ENCODE assay signal across 9 cellular contexts in the genomic region with DNA sequence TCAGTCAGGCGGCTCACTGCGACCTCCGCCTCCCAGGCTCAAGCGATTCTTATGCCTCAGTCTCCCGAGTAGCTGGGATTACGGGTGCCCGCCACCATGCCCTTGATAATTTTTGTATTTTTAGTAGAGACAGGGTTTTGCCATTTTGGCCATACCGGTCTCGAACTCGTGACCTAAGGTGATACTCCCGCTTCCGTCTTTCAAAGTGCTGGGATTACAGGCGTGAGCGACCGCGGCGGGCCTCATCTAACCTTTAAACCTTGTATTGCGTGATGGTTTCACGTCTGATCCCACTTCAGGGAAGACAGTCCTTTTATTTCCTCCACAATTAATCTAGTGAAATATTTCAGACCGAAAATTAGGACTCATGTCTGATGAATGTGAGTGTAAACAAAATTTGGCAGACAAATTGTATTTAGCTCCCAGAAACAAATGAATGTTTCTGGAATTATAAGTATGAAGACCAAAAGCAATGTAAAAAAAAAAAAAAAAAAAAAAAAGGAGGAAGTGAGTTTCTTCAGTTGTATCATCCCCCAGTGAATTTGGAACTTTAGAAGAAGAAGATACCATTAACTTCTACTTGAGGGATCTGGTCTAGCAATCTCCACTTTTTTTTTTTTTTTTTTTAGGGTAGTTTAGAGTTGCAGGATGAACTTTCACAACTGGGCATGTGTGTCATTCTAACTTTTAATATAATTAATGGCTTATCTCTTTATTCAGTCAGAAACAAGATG. TPM values are rescaled to one million over a fixed set of nuclear protein-coding genes. Genes with fewer than 3 reads are reported as not detected.
DNase-seq lines count a peak whose midpoint lies in the region; ATAC-seq and TF ChIP-seq lines count a peak whose summit lies in the region.
"Had no signal": no experiment of that assay in that cellular context is flagged by ENCODE, and none has a peak within 500 bp of the region (broad histone marks: within the 10 kb centered on the region; RNA-seq: fewer than 3 reads in every experiment).

No MANE protein-coding gene starts in this region.

- H3K27ac Mint-ChIP-seq in activated CD8-positive, alpha-beta T cell treated with anti-CD3 and anti-CD28 coated beads for 36 hours, result peak overlapping the region; percentile 81

- peaks cover 32 to 46% (median 38%) of the 10 kb centered on the region in 11 experiments for H3K36me3 ChIP-seq in BLaER1 treated with 17β-estradiol and CSF1 and Interleukin-3, amounts not matched to agents 10 nM and 100 nM
- no peaks in the 10 kb centered on the region for H3K36me3 ChIP-seq in mesendoderm (ENCODE audit: control insufficient read depth, insufficient read depth, low read length)

- no peak for ATAC-seq in activated CD8-positive, alpha-beta T cell treated with anti-CD3 and anti-CD28 coated beads for 36 hours

- peak overlapping the region; percentile 96 for H3K4me3 Mint-ChIP-seq in activated CD8-positive, alpha-beta T cell treated with anti-CD3 and anti-CD28 coated beads for 36 hours

- peak overlapping the region; percentile 9 for H3K56ac ChIP-seq in mesendoderm (ENCODE audit: low read length)

- POLR2A ChIA-PET in activated CD8-positive, alpha-beta T cell treated with anti-CD3 and anti-CD28 coated beads for 36 hours (lab: Charles Lee), result interaction anchor here (0.8 to 1.6 kb wide), 4 partner anchors 8 to 18 kb away, joined by 3 to 4 read pairs (median 4); no protein-coding TSS in a partner anchor

- H2BK120ac ChIP-seq in mesendoderm (ENCODE audit: low read depth, low read length), result no peak overlapping the region

- peaks cover 26 to 48% (median 36%) of the 10 kb centered on the region in 10 experiments for H3K4me1 ChIP-seq in BLaER1 treated with 17β-estradiol and CSF1 and Interleukin-3, amounts not matched to agents 10 nM and 100 nM
- peaks cover 2% of the 10 kb centered on the region for H3K4me1 ChIP-seq in mesendoderm (ENCODE audit: control insufficient read depth, low read depth, low read length)

- peak overlapping the region; percentile 89 to 97 (median 94); a peak in 21 of 22 replicates for H3K9ac ChIP-seq in BLaER1 treated with 17β-estradiol and CSF1 and Interleukin-3, amounts not matched to agents 10 nM and 100 nM
- peak overlapping the region; percentile 3 for H3K9ac ChIP-seq in mesendoderm (ENCODE audit: low read length)

- H3K9me3 Mint-ChIP-seq in activated CD8-positive, alpha-beta T cell treated with anti-CD3 and anti-CD28 coated beads for 36 hours, result no peaks in the 10 kb centered on the region

- no peak overlapping the region for H2BK5ac ChIP-seq in mesendoderm (ENCODE audit: low read length)

- peaks cover 4 to 55% (median 37%) of the 10 kb centered on the region in 11 experiments; a peak in 18 of 22 replicates for H4K20me1 ChIP-seq in BLaER1 treated with 17β-estradiol and CSF1 and Interleukin-3, amounts not matched to agents 10 nM and 100 nM

- H3K4ac ChIP-seq in mesendoderm (ENCODE audit: low read depth, low read length), result no peak overlapping the region

- DNase-seq in HL-60 (ENCODE audit: low read depth in 1 of 2, low spot score in 1 of 2) (peak in 1 of 2 experiments; percentile 61), mesendoderm (no peak), kidney glomerular epithelial cell (lab: John Stamatoyannopoulos, UW) (no peak), mucosa of gallbladder (ENCODE audit: low spot score) (no peak), C1 segment of cervical spinal cord (lab: John Stamatoyannopoulos, UW) (no peak)
- DNase-seq in activated CD8-positive, alpha-beta T cell treated with anti-CD3 and anti-CD28 coated beads for 36 hours, result no peak
- no peak for DNase-seq in stimulated activated naive CD4-positive, alpha-beta T cell treated with Interleukin-2 at 50 U/mL for 16 hours (lab: John Stamatoyannopoulos, UW)
- DNase-seq: NCI-H524 had no signal

- H3K79me2 ChIP-seq in mesendoderm (ENCODE audit: control insufficient read depth, insufficient read depth, low read length), result peaks cover 14% of the 10 kb centered on the region

- H3K79me1 ChIP-seq in mesendoderm (ENCODE audit: low read length), result no peaks in the 10 kb centered on the region

- no peak overlapping the region for H3K18ac ChIP-seq in mesendoderm (ENCODE audit: low read length)

- H2AK5ac ChIP-seq in mesendoderm (ENCODE audit: low read length), result no peak overlapping the region

- H3K27ac ChIP-seq in BLaER1 treated with 17β-estradiol and CSF1 and Interleukin-3, amounts not matched to agents 10 nM and 100 nM, result peak overlapping the region in 8 of 11 experiments; percentile 88 to 97 (median 94); a peak in 11 of 22 replicates
- H3K27ac ChIP-seq in HL-60 (replicated peaks) (peak overlapping the region; percentile 98), mesendoderm (ENCODE audit: low read depth, low read length) (no peak overlapping the region)

- H2BK15ac ChIP-seq in mesendoderm (replicated peaks; ENCODE audit: low read depth), result no peak overlapping the region

- H3K27me3 ChIP-seq in BLaER1 treated with 17β-estradiol and CSF1 and Interleukin-3, amounts not matched to agents 10 nM and 100 nM, result no peaks in the 10 kb centered on the region
- H3K27me3 ChIP-seq in HL-60 (ENCODE audit: insufficient read depth, poor library complexity, severe bottlenecking) (no peaks in the 10 kb centered on the region), mesendoderm (ENCODE audit: insufficient read depth, low read length, poor library complexity) (no peaks in the 10 kb centered on the region)

- H3K4me3 ChIP-seq in BLaER1 treated with 17β-estradiol and CSF1 and Interleukin-3, amounts not matched to agents 10 nM and 100 nM, result peak overlapping the region; percentile 82 to 97 (median 92)
- H3K4me3 ChIP-seq in HL-60 (replicated peaks; ENCODE audit: insufficient read depth, low read length) (peak overlapping the region; percentile 76), mesendoderm (ENCODE audit: low read length) (no peak overlapping the region)

- no peaks in the 10 kb centered on the region for H3K27me3 Mint-ChIP-seq in activated CD8-positive, alpha-beta T cell treated with anti-CD3 and anti-CD28 coated beads for 36 hours

- peaks cover 34% of the 10 kb centered on the region for H3K4me1 Mint-ChIP-seq in activated CD8-positive, alpha-beta T cell treated with anti-CD3 and anti-CD28 coated beads for 36 hours (ENCODE audit: low read depth)

- intact Hi-C loops in activated CD8-positive, alpha-beta T cell treated with anti-CD3 and anti-CD28 coated beads for 36 hours (cut with micrococcal nuclease), result loop anchor here (2.0 kb wide), 1 partner anchor 79 kb away; the partner anchor contains the start of gene KLHL7

- H3K9me3 ChIP-seq in BLaER1 treated with 17β-estradiol and CSF1 and Interleukin-3, amounts not matched to agents 10 nM and 100 nM (replicated peaks in 1 of 11), result no peaks in the 10 kb centered on the region

- H3K36me3 Mint-ChIP-seq in activated CD8-positive, alpha-beta T cell treated with anti-CD3 and anti-CD28 coated beads for 36 hours (ENCODE audit: low read depth), result peaks cover 28% of the 10 kb centered on the region

- TF ChIP-seq CTCF in HL-60 (IDR thresholded peaks at IDR 0.05; ENCODE audit: insufficient read depth, low read length), result no peak
- no peak for TF ChIP-seq CTCF in activated CD8-positive, alpha-beta T cell treated with anti-CD3 and anti-CD28 coated beads for 36 hours (IDR thresholded peaks at IDR 0.05)

- peak overlapping the region; percentile 82 to 96 (median 89) for H3K4me2 ChIP-seq in BLaER1 treated with 17β-estradiol and CSF1 and Interleukin-3, amounts not matched to agents 10 nM and 100 nM
- no peak overlapping the region for H3K4me2 ChIP-seq in mesendoderm (ENCODE audit: low read length)

- H3K23ac ChIP-seq in mesendoderm (ENCODE audit: low read length), result no peak overlapping the region

- CTCF ChIA-PET in activated CD8-positive, alpha-beta T cell treated with anti-CD3 and anti-CD28 coated beads for 36 hours (lab: Charles Lee), result no interaction called here

- H4K8ac ChIP-seq in mesendoderm (ENCODE audit: low read depth, low read length), result no peak overlapping the region

- H4K5ac ChIP-seq in mesendoderm (ENCODE audit: low read length), result no peak overlapping the region

- WGBS in mesendoderm (ENCODE audit: extremely low coverage, insufficient coverage, low lambda C conversion rate), result no CpG with 5 or more reads among the region's 20 CpGs

RNA-seq across cellular contexts. Expression of gene NUP42, which starts 1.6 kb away (rescaled TPM):
- total RNA-seq in activated CD8-positive, alpha-beta T cell treated with anti-CD3 and anti-CD28 coated beads for 36 hours, result 10 to 100 TPM; 30.1 to 32.6 TPM
- 26.6 TPM for polyA plus RNA-seq in mesendoderm (2013, experiment 1 of 2)
- polyA plus RNA-seq in mesendoderm (2013, experiment 2 of 2), result 28.4 TPM
- total RNA-seq in mucosa of gallbladder, result 37.4 TPM
